ENCODE assay signal across 18 cellular contexts in genomic region chr11:79059171-79059570, GRCh38.
DNase-seq lines count a peak whose midpoint lies in the region; ATAC-seq and TF ChIP-seq lines count a peak whose summit lies in the region.
"Had no signal": no experiment of that assay in that cellular context is flagged by ENCODE, and none has a peak within 500 bp of the region (broad histone marks: within the 10 kb centered on the region; RNA-seq: fewer than 3 reads in every experiment).

No MANE protein-coding gene starts in this region.

- H3K9ac ChIP-seq in adipocyte (ENCODE audit: low read length), result no peak overlapping the region
- no peak overlapping the region for H3K9ac ChIP-seq in smooth muscle cell (ENCODE audit: low read depth)
- H3K9ac ChIP-seq: BLaER1 treated with 17β-estradiol and CSF1 and Interleukin-3, amounts not matched to agents 10 nM and 100 nM had no signal

- H3K4me2 ChIP-seq in smooth muscle cell, result peak overlapping the region; percentile 9
- H3K4me2 ChIP-seq: BLaER1 treated with 17β-estradiol and CSF1 and Interleukin-3, amounts not matched to agents 10 nM and 100 nM had no signal

- no peaks in the 10 kb centered on the region for H3K27me3 ChIP-seq in adipocyte (replicated peaks; ENCODE audit: control insufficient read depth, insufficient read depth, low read length)
- no peaks in the 10 kb centered on the region for H3K27me3 ChIP-seq in smooth muscle cell (ENCODE audit: low read depth)

- H3K4me3 ChIP-seq in adipocyte (ENCODE audit: low read length) (no peak overlapping the region), smooth muscle cell (no peak overlapping the region)
- H3K4me3 ChIP-seq: BLaER1 treated with 17β-estradiol and CSF1 and Interleukin-3, amounts not matched to agents 10 nM and 100 nM; GM23338 had no signal

- CTCF ChIA-PET in activated CD8-positive, alpha-beta memory T cell treated with anti-CD3 and anti-CD28 coated beads, Interleukin-2, amount 10 ng/mL, durations not matched to agents 7 days and 5 days (lab: Charles Lee), result no interaction called here

- H3K9me3 ChIP-seq in adipocyte (ENCODE audit: control insufficient read depth, low read length), result no peaks in the 10 kb centered on the region
- H3K9me3 ChIP-seq in smooth muscle cell (replicated peaks; ENCODE audit: low read depth), result no peaks in the 10 kb centered on the region
- H3K9me3 ChIP-seq: BLaER1 treated with 17β-estradiol and CSF1 and Interleukin-3, amounts not matched to agents 10 nM and 100 nM had no signal

- TF ChIP-seq CTCF in HFFc6 (IDR thresholded peaks at IDR 0.05) (no peak), mesothelial cell of epicardium (IDR thresholded peaks at IDR 0.05; ENCODE audit: unreplicated experiment) (no peak), smooth muscle cell (IDR thresholded peaks at IDR 0.05; ENCODE audit: borderline replicate concordance, insufficient read depth, poor library complexity, severe bottlenecking) (no peak), GM20000 (IDR thresholded peaks at IDR 0.05; ENCODE audit: extremely low read depth, missing control alignments) (no peak)

- no peak overlapping the region for H3K27ac ChIP-seq in smooth muscle cell (ENCODE audit: low read depth)
- H3K27ac ChIP-seq: BLaER1 treated with 17β-estradiol and CSF1 and Interleukin-3, amounts not matched to agents 10 nM and 100 nM had no signal

- ATAC-seq in activated T-helper 17 cell treated with anti-CD3 and anti-CD28 coated beads, Interleukin-2, amount 50 U/mL, for 72 hours (replicated peaks), result no peak
- no peak for ATAC-seq in activated CD8-positive, alpha-beta memory T cell treated with anti-CD3 and anti-CD28 coated beads, Interleukin-2, amount 10 ng/mL, durations not matched to agents 7 days and 5 days
- ATAC-seq: CD8-positive, alpha-beta T cell; HCT116 had no signal

- H3F3A ChIP-seq in smooth muscle cell (ENCODE audit: low read depth), result peaks cover 16% of the 10 kb centered on the region

- H3K9me3 Mint-ChIP-seq in HFFc6 (no peaks in the 10 kb centered on the region), mesothelial cell of epicardium (no peaks in the 10 kb centered on the region)
- H3K9me3 Mint-ChIP-seq in activated T-helper 17 cell treated with anti-CD3 and anti-CD28 coated beads, Interleukin-2, amount 50 U/mL, for 72 hours, result no peaks in the 10 kb centered on the region
- H3K9me3 Mint-ChIP-seq in activated CD8-positive, alpha-beta memory T cell treated with anti-CD3 and anti-CD28 coated beads, Interleukin-2, amount 10 ng/mL, durations not matched to agents 7 days and 5 days (ENCODE audit: low read depth), result no peaks in the 10 kb centered on the region
- H3K9me3 Mint-ChIP-seq: CD8-positive, alpha-beta T cell; GM23338; IgD-negative memory B cell had no signal

- H3K4me3 Mint-ChIP-seq in HFFc6 (no peak overlapping the region), mesothelial cell of epicardium (no peak overlapping the region)
- no peak overlapping the region for H3K4me3 Mint-ChIP-seq in activated T-helper 17 cell treated with anti-CD3 and anti-CD28 coated beads, Interleukin-2, amount 50 U/mL, for 72 hours
- H3K4me3 Mint-ChIP-seq in activated CD8-positive, alpha-beta memory T cell treated with anti-CD3 and anti-CD28 coated beads, Interleukin-2, amount 10 ng/mL, durations not matched to agents 7 days and 5 days, result no peak overlapping the region
- H3K4me3 Mint-ChIP-seq: B cell; CD8-positive, alpha-beta T cell; GM23338; IgD-negative memory B cell had no signal

- H3K36me3 ChIP-seq in adipocyte (ENCODE audit: control insufficient read depth, insufficient read depth, low read length, severe bottlenecking) (no peaks in the 10 kb centered on the region), smooth muscle cell (ENCODE audit: low read depth) (no peaks in the 10 kb centered on the region)
- H3K36me3 ChIP-seq: BLaER1 treated with 17β-estradiol and CSF1 and Interleukin-3, amounts not matched to agents 10 nM and 100 nM had no signal

- H3K36me3 Mint-ChIP-seq in HFFc6 (ENCODE audit: low read depth) (no peaks in the 10 kb centered on the region), mesothelial cell of epicardium (peaks cover 3% of the 10 kb centered on the region)
- H3K36me3 Mint-ChIP-seq in activated T-helper 17 cell treated with anti-CD3 and anti-CD28 coated beads, Interleukin-2, amount 50 U/mL, for 72 hours (ENCODE audit: low read depth), result no peaks in the 10 kb centered on the region
- no peaks in the 10 kb centered on the region for H3K36me3 Mint-ChIP-seq in activated CD8-positive, alpha-beta memory T cell treated with anti-CD3 and anti-CD28 coated beads, Interleukin-2, amount 10 ng/mL, durations not matched to agents 7 days and 5 days
- H3K36me3 Mint-ChIP-seq: CD8-positive, alpha-beta T cell; IgD-negative memory B cell had no signal

- H2AFZ ChIP-seq in smooth muscle cell (ENCODE audit: low read depth), result no peak overlapping the region
- H2AFZ ChIP-seq: GM23338 had no signal

- H3K4me1 Mint-ChIP-seq in HFFc6 (ENCODE audit: low read depth) (peaks cover 57% of the 10 kb centered on the region), mesothelial cell of epicardium (peaks cover 63% of the 10 kb centered on the region)
- no peaks in the 10 kb centered on the region for H3K4me1 Mint-ChIP-seq in activated T-helper 17 cell treated with anti-CD3 and anti-CD28 coated beads, Interleukin-2, amount 50 U/mL, for 72 hours
- no peaks in the 10 kb centered on the region for H3K4me1 Mint-ChIP-seq in activated CD8-positive, alpha-beta memory T cell treated with anti-CD3 and anti-CD28 coated beads, Interleukin-2, amount 10 ng/mL, durations not matched to agents 7 days and 5 days
- H3K4me1 Mint-ChIP-seq: B cell had no signal

- no peaks in the 10 kb centered on the region for H3K27me3 Mint-ChIP-seq in HFFc6 (ENCODE audit: insufficient read depth)
- no peaks in the 10 kb centered on the region for H3K27me3 Mint-ChIP-seq in mesothelial cell of epicardium (ENCODE audit: low read depth)
- H3K27me3 Mint-ChIP-seq in activated T-helper 17 cell treated with anti-CD3 and anti-CD28 coated beads, Interleukin-2, amount 50 U/mL, for 72 hours, result peaks cover 5% of the 10 kb centered on the region
- no peaks in the 10 kb centered on the region for H3K27me3 Mint-ChIP-seq in activated CD8-positive, alpha-beta memory T cell treated with anti-CD3 and anti-CD28 coated beads, Interleukin-2, amount 10 ng/mL, durations not matched to agents 7 days and 5 days

- no peaks in the 10 kb centered on the region for H4K20me1 ChIP-seq in smooth muscle cell (ENCODE audit: low read depth)
- H4K20me1 ChIP-seq: BLaER1 treated with 17β-estradiol and CSF1 and Interleukin-3, amounts not matched to agents 10 nM and 100 nM had no signal

- H3K27ac Mint-ChIP-seq in HFFc6, result no peak overlapping the region
- H3K27ac Mint-ChIP-seq in mesothelial cell of epicardium, result peak overlapping the region; percentile 90
- no peak overlapping the region for H3K27ac Mint-ChIP-seq in activated T-helper 17 cell treated with anti-CD3 and anti-CD28 coated beads, Interleukin-2, amount 50 U/mL, for 72 hours
- no peak overlapping the region for H3K27ac Mint-ChIP-seq in activated CD8-positive, alpha-beta memory T cell treated with anti-CD3 and anti-CD28 coated beads, Interleukin-2, amount 10 ng/mL, durations not matched to agents 7 days and 5 days
- H3K27ac Mint-ChIP-seq: B cell; CD8-positive, alpha-beta T cell; GM23338; IgD-negative memory B cell had no signal

- H3K4me1 ChIP-seq in adipocyte (ENCODE audit: control insufficient read depth, insufficient read depth, low read length), result peaks cover 13% of the 10 kb centered on the region
- peaks cover 18% of the 10 kb centered on the region for H3K4me1 ChIP-seq in smooth muscle cell (ENCODE audit: low read depth)

- DNase-seq in HFFc6, result peak; percentile 53
- DNase-seq in adipocyte (ENCODE audit: low read depth), result peak; percentile 38
- no peak for DNase-seq in mesothelial cell of epicardium (ENCODE audit: low spot score in 2 of 2, unreplicated experiment in 2 of 2)
- no peak for DNase-seq in smooth muscle cell (lab: John Stamatoyannopoulos, UW; ENCODE audit: unreplicated experiment)
- no peak for DNase-seq in GM20000 (ENCODE audit: low spot score)
- DNase-seq in activated CD8-positive, alpha-beta memory T cell treated with anti-CD3 and anti-CD28 coated beads, Interleukin-2, amount 10 ng/mL, durations not matched to agents 7 days and 5 days, result no peak
- DNase-seq: CD8-positive, alpha-beta T cell; DMS 273 treated with DMSO at 0.1 percent for 48 hours; DMS53; DND-41; GDM1; H7 had no signal

- H3K79me2 ChIP-seq in smooth muscle cell (ENCODE audit: low read depth), result no peaks in the 10 kb centered on the region

- 79% methylated on average over 4 of the region's 4 CpGs for WGBS in smooth muscle cell (ENCODE audit: low lambda C conversion rate)

Comparison
In these comparisons a context has a peak if more than half of its experiments do, and no peak if none do; other contexts are left out.
1. DNase-seq: peak in HFFc6 (single experiment) and adipocyte (single experiment); none in mesothelial cell of epicardium (0 of 2), smooth muscle cell (single experiment), GM20000 (single experiment) and activated CD8-positive, alpha-beta memory T cell treated with anti-CD3 and anti-CD28 coated beads, Interleukin-2, amount 10 ng/mL, durations not matched to agents 7 days and 5 days (single experiment).